Comparison of ENCODE assay signal across 1 cellular context in the genomic region with DNA sequence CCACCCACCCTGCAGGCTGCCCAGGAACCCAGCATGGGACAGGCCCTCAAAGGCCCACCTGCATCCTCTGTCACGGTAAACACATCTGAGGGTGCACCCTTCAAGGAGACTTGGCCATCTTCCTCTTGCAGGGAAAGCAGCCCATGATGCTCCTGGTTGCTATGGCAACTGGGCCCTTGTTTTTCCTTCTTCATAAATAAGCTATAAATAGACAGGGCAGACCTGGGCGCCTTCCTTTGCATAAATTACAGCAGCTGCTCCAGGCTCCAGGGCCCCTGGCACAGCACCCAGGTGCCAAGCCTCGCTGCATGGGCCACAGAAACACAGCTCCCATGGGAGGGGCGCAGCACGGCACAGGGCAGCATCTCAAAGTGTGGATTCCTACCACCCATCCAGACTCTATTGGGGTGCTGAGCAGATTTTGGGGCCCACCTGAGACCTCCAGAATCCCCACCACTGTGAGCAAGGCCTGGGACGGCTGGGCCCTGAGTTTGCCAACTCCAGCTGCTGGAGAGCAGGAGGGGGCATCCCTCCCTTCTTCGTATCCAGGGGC.
TF ChIP-seq lines count a peak whose summit lies in the region.

No MANE protein-coding gene starts in this region.

TF ChIP-seq in GM23338, 12 proteins besides CTCF, POLR2A, EP300 and RAD21 (continued from another document):
- TF ChIP-seq, protein P1, sequence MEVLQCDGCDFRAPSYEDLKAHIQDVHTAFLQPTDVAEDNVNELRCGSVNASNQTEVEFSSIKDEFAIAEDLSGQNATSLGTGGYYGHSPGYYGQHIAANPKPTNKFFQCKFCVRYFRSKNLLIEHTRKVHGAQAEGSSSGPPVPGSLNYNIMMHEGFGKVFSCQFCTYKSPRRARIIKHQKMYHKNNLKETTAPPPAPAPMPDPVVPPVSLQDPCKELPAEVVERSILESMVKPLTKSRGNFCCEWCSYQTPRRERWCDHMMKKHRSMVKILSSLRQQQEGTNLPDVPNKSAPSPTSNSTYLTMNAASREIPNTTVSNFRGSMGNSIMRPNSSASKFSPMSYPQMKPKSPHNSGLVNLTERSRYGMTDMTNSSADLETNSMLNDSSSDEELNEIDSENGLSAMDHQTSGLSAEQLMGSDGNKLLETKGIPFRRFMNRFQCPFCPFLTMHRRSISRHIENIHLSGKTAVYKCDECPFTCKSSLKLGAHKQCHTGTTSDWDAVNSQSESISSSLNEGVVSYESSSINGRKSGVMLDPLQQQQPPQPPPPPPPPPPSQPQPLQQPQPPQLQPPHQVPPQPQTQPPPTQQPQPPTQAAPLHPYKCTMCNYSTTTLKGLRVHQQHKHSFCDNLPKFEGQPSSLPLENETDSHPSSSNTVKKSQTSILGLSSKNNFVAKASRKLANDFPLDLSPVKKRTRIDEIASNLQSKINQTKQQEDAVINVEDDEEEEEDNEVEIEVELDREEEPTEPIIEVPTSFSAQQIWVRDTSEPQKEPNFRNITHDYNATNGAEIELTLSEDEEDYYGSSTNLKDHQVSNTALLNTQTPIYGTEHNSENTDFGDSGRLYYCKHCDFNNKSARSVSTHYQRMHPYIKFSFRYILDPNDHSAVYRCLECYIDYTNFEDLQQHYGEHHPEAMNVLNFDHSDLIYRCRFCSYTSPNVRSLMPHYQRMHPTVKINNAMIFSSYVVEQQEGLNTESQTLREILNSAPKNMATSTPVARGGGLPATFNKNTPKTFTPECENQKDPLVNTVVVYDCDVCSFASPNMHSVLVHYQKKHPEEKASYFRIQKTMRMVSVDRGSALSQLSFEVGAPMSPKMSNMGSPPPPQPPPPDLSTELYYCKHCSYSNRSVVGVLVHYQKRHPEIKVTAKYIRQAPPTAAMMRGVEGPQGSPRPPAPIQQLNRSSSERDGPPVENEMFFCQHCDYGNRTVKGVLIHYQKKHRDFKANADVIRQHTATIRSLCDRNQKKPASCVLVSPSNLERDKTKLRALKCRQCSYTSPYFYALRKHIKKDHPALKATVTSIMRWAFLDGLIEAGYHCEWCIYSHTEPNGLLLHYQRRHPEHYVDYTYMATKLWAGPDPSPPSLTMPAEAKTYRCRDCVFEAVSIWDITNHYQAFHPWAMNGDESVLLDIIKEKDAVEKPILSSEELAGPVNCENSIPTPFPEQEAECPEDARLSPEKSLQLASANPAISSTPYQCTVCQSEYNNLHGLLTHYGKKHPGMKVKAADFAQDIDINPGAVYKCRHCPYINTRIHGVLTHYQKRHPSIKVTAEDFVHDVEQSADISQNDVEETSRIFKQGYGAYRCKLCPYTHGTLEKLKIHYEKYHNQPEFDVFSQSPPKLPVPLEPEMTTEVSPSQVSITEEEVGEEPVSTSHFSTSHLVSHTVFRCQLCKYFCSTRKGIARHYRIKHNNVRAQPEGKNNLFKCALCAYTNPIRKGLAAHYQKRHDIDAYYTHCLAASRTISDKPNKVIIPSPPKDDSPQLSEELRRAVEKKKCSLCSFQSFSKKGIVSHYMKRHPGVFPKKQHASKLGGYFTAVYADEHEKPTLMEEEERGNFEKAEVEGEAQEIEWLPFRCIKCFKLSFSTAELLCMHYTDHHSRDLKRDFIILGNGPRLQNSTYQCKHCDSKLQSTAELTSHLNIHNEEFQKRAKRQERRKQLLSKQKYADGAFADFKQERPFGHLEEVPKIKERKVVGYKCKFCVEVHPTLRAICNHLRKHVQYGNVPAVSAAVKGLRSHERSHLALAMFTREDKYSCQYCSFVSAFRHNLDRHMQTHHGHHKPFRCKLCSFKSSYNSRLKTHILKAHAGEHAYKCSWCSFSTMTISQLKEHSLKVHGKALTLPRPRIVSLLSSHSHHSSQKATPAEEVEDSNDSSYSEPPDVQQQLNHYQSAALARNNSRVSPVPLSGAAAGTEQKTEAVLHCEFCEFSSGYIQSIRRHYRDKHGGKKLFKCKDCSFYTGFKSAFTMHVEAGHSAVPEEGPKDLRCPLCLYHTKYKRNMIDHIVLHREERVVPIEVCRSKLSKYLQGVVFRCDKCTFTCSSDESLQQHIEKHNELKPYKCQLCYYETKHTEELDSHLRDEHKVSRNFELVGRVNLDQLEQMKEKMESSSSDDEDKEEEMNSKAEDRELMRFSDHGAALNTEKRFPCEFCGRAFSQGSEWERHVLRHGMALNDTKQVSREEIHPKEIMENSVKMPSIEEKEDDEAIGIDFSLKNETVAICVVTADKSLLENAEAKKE (CRISPR knock-in tag; IDR thresholded peaks at IDR 0.05), result no peak
- TF ChIP-seq EZH2 (IDR thresholded peaks at IDR 0.05; ENCODE audit: low read depth, unreplicated experiment) (no peak), ZNF331 (CRISPR knock-in tag; IDR thresholded peaks at IDR 0.05; ENCODE audit: low read depth) (no peak), JUNB (IDR thresholded peaks at IDR 0.05; ENCODE audit: unreplicated experiment) (no peak), POLR2AphosphoS5 (IDR thresholded peaks at IDR 0.05; ENCODE audit: low read depth) (no peak), CREB1 (CRISPR knock-in tag; IDR thresholded peaks at IDR 0.05; ENCODE audit: low read depth) (no peak), EZH2phosphoT487 (IDR thresholded peaks at IDR 0.05; ENCODE audit: unreplicated experiment) (no peak), NANOG (IDR thresholded peaks at IDR 0.05; ENCODE audit: borderline replicate concordance) (no peak)
- TF ChIP-seq, protein P2, sequence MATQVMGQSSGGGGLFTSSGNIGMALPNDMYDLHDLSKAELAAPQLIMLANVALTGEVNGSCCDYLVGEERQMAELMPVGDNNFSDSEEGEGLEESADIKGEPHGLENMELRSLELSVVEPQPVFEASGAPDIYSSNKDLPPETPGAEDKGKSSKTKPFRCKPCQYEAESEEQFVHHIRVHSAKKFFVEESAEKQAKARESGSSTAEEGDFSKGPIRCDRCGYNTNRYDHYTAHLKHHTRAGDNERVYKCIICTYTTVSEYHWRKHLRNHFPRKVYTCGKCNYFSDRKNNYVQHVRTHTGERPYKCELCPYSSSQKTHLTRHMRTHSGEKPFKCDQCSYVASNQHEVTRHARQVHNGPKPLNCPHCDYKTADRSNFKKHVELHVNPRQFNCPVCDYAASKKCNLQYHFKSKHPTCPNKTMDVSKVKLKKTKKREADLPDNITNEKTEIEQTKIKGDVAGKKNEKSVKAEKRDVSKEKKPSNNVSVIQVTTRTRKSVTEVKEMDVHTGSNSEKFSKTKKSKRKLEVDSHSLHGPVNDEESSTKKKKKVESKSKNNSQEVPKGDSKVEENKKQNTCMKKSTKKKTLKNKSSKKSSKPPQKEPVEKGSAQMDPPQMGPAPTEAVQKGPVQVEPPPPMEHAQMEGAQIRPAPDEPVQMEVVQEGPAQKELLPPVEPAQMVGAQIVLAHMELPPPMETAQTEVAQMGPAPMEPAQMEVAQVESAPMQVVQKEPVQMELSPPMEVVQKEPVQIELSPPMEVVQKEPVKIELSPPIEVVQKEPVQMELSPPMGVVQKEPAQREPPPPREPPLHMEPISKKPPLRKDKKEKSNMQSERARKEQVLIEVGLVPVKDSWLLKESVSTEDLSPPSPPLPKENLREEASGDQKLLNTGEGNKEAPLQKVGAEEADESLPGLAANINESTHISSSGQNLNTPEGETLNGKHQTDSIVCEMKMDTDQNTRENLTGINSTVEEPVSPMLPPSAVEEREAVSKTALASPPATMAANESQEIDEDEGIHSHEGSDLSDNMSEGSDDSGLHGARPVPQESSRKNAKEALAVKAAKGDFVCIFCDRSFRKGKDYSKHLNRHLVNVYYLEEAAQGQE (IDR thresholded peaks at IDR 0.05; ENCODE audit: unreplicated experiment), result no peak
